ENCODE assay signal across 8 cellular contexts in the genomic region with DNA sequence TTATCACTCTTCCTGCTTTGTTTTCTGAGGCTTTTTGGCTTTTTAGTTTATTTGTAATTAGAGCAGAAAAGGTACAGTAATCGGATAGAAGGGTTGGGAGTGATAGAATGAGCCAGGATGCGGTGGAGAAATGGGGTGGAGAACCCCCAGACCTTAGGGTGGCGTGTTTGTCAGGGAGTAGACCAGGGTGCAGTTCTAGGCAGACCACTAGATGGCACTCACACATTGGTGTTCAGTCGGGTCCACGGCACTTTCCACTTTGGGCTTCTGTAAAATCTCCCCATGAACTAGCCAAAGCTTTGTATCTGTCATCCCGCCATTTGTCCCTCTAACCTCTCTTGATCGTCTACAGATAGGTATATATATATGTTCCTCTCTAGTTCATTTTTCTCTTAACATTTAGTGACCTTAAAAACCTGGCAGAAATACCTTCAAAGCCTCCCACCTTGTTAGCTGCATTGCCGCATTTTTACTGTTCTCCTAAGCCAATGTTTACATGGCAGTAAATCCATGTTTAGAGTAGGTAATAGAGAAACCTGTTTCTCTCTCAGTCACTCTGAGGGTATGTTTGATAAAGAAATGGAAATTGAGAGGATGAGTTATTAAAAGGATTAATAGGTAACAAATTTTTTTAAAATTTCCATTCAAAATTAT. TPM values are rescaled to one million over a fixed set of nuclear protein-coding genes. Genes with fewer than 3 reads are reported as not detected.
A peak's percentile ranks its signal among the peaks of the same experiment; 100 is the strongest.
DNase-seq lines count a peak whose midpoint lies in the region; ATAC-seq lines count a peak whose summit lies in the region.

No MANE protein-coding gene starts in this region.

- peak overlapping the region; percentile 12 for H3K4me3 ChIP-seq in neuron (ENCODE audit: low read length)

- no peaks in the 10 kb centered on the region for H3K27me3 Mint-ChIP-seq in activated T-helper 17 cell treated with anti-CD3 and anti-CD28 coated beads, Interleukin-2, amount 50 U/mL, for 72 hours

- peak overlapping the region; percentile 75 for H3K4me3 Mint-ChIP-seq in activated T-helper 17 cell treated with anti-CD3 and anti-CD28 coated beads, Interleukin-2, amount 50 U/mL, for 72 hours

- peaks cover 22% of the 10 kb centered on the region for H3K4me1 Mint-ChIP-seq in activated T-helper 17 cell treated with anti-CD3 and anti-CD28 coated beads, Interleukin-2, amount 50 U/mL, for 72 hours

- H3K36me3 Mint-ChIP-seq in activated T-helper 17 cell treated with anti-CD3 and anti-CD28 coated beads, Interleukin-2, amount 50 U/mL, for 72 hours (ENCODE audit: low read depth) = no peaks in the 10 kb centered on the region

- H3K27ac Mint-ChIP-seq in activated T-helper 17 cell treated with anti-CD3 and anti-CD28 coated beads, Interleukin-2, amount 50 U/mL, for 72 hours = peak overlapping the region; percentile 83

- H3K9me3 ChIP-seq in neuron (ENCODE audit: low read length) = no peaks in the 10 kb centered on the region

- DNase-seq in DMS 273 (lab: John Stamatoyannopoulos, UW; ENCODE audit: unreplicated experiment) (peak; percentile 85), LoVo (ENCODE audit: low spot score) (peak; percentile 76), RPMI8226 (peak; percentile 62), fibroblast of the conjunctiva (ENCODE audit: low read depth) (peak; percentile 69), superior temporal gyrus (ENCODE audit: extremely low spot score) (peak; percentile 96)

- H3K27me3 ChIP-seq in neuron (ENCODE audit: insufficient read depth, low read length) = no peaks in the 10 kb centered on the region

- no peaks in the 10 kb centered on the region for H3K36me3 ChIP-seq in neuron (ENCODE audit: insufficient read depth, low read length)

- H2AFZ ChIP-seq in neuron (ENCODE audit: low read depth, low read length) = no peak overlapping the region

- no peaks in the 10 kb centered on the region for H3K9me3 Mint-ChIP-seq in activated T-helper 17 cell treated with anti-CD3 and anti-CD28 coated beads, Interleukin-2, amount 50 U/mL, for 72 hours

- ATAC-seq in GM21825 (IDR thresholded peaks at IDR 0.05; ENCODE audit: unreplicated experiment) = peak; percentile 43
- ATAC-seq in activated T-helper 17 cell treated with anti-CD3 and anti-CD28 coated beads, Interleukin-2, amount 50 U/mL, for 72 hours (replicated peaks) = peak; percentile 66

- H3K4me1 ChIP-seq in neuron (ENCODE audit: insufficient read depth, low read length) = peaks cover 44% of the 10 kb centered on the region

RNA-seq across cellular contexts. Expression of a gene that starts 49.7 kb away (rescaled TPM):
- 10 to 100 TPM in 1 of 2 donors, 1 to 10 TPM in 1; 8.9 to 10.0 TPM for total RNA-seq in activated T-helper 17 cell treated with anti-CD3 and anti-CD28 coated beads, Interleukin-2, amount 50 U/mL, for 72 hours

Comparison
In these comparisons a context has a peak if more than half of its experiments do, and no peak if none do; other contexts are left out.
1. Peak in every context shown above with its lines: DNase-seq, ATAC-seq and H3K4me3 ChIP-seq.